Comparison of ENCODE assay signal across 8 cellular contexts in genomic region chr21:38511198-38511597, GRCh38.
"Had no signal": no experiment of that assay in that cellular context is flagged by ENCODE, and none has a peak within 500 bp of the region (broad histone marks: within the 10 kb centered on the region; RNA-seq: fewer than 3 reads in every experiment).

No MANE protein-coding gene starts in this region.

- H2AFZ ChIP-seq: GM23248, GM23338 had no signal

- H3K4me2 ChIP-seq: GM23338 had no signal

- H3K4me3 ChIP-seq: GM23248, GM23338, HAP-1 had no signal

- H3K9me3 ChIP-seq: HAP-1 had no signal

- H3K9ac ChIP-seq: GM23248 had no signal

- H3K36me3 ChIP-seq: HAP-1 had no signal

- DNase-seq: GM23248, GOT3, H7, H9, HCEC 1CT, HFFc6 had no signal

- H3K27ac ChIP-seq: GM23248 had no signal
